ENCODE assay signal across 1 cellular context in the genomic region with DNA sequence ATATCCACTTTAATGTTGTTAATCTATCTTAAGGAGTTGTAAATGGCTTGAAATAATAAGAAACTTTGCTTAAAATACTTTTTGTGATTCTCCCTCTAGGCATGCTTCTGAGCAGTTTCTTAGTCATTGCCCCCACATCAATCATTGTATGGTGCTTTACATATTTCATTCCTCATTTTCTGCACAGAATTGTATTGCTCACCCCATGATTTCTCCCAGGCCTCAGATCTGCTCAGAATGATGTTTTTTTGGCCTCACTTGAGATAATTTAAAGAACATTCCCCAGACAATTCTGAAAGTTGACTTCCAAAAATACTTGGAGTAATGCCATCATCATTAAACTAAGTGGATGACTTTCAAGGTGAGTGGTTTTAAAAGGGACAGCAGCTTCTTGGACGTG.
TF ChIP-seq lines count a peak whose summit lies in the region.

No MANE protein-coding gene starts in this region.

TF ChIP-seq in IMR-90, 13 proteins besides CTCF, POLR2A, EP300 and RAD21:
- TF ChIP-seq MAZ (IDR thresholded peaks at IDR 0.05; ENCODE audit: borderline replicate concordance, low read depth, low read length) (no peak), RFX5 (IDR thresholded peaks at IDR 0.05; ENCODE audit: low read depth, low read length) (no peak), MAFK (IDR thresholded peaks at IDR 0.05; ENCODE audit: low read depth, low read length) (no peak), CHD1 (IDR thresholded peaks at IDR 0.05; ENCODE audit: low read depth, low read length) (no peak), FOS (IDR thresholded peaks at IDR 0.05; ENCODE audit: low read depth, low read length) (no peak), SMC3 (IDR thresholded peaks at IDR 0.05; ENCODE audit: low read depth, low read length) (no peak), ELK1 (IDR thresholded peaks at IDR 0.05; ENCODE audit: borderline replicate concordance, low read depth, low read length) (no peak), BHLHE40 (IDR thresholded peaks at IDR 0.05; ENCODE audit: low read depth, low read length) (no peak), MXI1 (IDR thresholded peaks at IDR 0.05; ENCODE audit: borderline replicate concordance, low read depth, low read length) (no peak), CEBPB (IDR thresholded peaks at IDR 0.05; ENCODE audit: low read depth, low read length) (no peak)
